Comparison of ENCODE assay signal across 8 cellular contexts in the genomic region with DNA sequence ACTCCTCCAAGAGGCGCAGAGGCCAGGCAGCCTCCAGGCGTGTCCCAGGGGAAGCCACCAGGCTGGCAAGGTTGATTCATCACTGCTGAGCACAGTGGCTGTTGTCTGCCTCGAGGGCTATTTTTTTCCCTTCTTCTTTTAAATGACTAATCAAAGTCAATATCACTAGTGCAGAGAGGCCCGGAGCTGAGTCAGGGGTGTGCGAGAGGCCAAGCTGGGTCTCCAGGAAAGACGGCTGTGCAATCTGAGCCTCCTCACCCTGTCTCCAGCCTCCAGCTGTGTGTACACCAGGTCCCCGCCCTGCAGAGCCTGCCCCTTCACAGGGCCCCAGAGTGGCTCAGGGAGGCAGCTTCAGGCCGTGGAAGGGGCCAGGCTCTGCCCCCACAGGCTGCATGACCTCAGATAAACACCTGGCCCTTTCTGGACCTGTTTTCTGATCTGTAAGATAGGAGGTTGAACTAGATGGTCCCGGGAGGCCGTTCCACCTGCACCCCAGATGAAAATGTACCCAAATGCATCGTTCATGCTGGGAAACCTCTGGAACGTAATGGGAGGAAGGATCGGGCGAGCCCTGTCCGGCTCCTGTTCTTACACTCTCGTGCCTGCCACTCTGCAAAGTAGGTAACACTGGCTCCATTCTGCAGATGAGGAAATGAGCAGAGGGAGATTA. TPM values are rescaled to one million over a fixed set of nuclear protein-coding genes. Genes with fewer than 3 reads are reported as not detected.
DNase-seq lines count a peak whose midpoint lies in the region; ATAC-seq and TF ChIP-seq lines count a peak whose summit lies in the region.

No MANE protein-coding gene starts in this region.

- H3K79me2 ChIP-seq in Karpas-422 (ENCODE audit: low read length) (no peaks in the 10 kb centered on the region), SK-N-SH (ENCODE audit: insufficient read depth) (peaks cover 84% of the 10 kb centered on the region)

- H3K4me3 ChIP-seq in Karpas-422 (ENCODE audit: low read length) (no peak overlapping the region), SK-N-SH (ENCODE audit: low read depth in 2 of 2, low read length in 1 of 2) (peak overlapping the region in 1 of 2 experiments; percentile 5; a peak in 1 of 4 replicates), epithelial cell of esophagus (ENCODE audit: low read length) (no peak overlapping the region)

- no peaks in the 10 kb centered on the region for H3K9me2 ChIP-seq in Karpas-422 (replicated peaks; ENCODE audit: insufficient read depth, low read length)
- H3K9me2 ChIP-seq in SK-N-SH, result no peaks in the 10 kb centered on the region

- H3K27me3 ChIP-seq in Karpas-422 (ENCODE audit: low read length) (no peaks in the 10 kb centered on the region), SK-N-SH (ENCODE audit: insufficient read depth) (no peaks in the 10 kb centered on the region)

- H3K4me2 ChIP-seq in Karpas-422 (ENCODE audit: low read depth, low read length, poor library complexity, severe bottlenecking) (peak overlapping the region; percentile 8), SK-N-SH (peak overlapping the region; percentile 99)

- WGBS in SK-N-SH (ENCODE audit: low lambda C conversion rate), result 40% methylated on average over 14 of the region's 16 CpGs

- no peak; a peak in 2 of 4 replicates for TF ChIP-seq EP300 in SK-N-SH (IDR thresholded peaks at IDR 0.05; ENCODE audit: borderline replicate concordance in 1 of 2, low read depth in 1 of 2, low read length in 1 of 2)

- H3K9me3 ChIP-seq in Karpas-422 (ENCODE audit: low read length) (no peaks in the 10 kb centered on the region), SK-N-SH (no peaks in the 10 kb centered on the region)

- POLR2A ChIA-PET in SK-N-SH (lab: Yijun Ruan, JAX), result no interaction called here

- H2AFZ ChIP-seq in Karpas-422 (ENCODE audit: low read length) (no peak overlapping the region), SK-N-SH (ENCODE audit: low read depth) (no peak overlapping the region)

- H3K36me3 ChIP-seq in Karpas-422 (ENCODE audit: insufficient read depth, low read length) (no peaks in the 10 kb centered on the region), SK-N-SH (replicated peaks in 1 of 2; ENCODE audit: control insufficient read depth in 1 of 2, insufficient read depth in 2 of 2, low read length in 1 of 2) (peaks cover 2 to 43% of the 10 kb centered on the region in 2 experiments)

- H3F3A ChIP-seq in SK-N-SH (replicated peaks; ENCODE audit: insufficient read depth), result peaks cover 45% of the 10 kb centered on the region

- TF ChIP-seq CTCF in SK-N-SH (IDR thresholded peaks at IDR 0.05) (no peak), epithelial cell of esophagus (IDR thresholded peaks at IDR 0.05; ENCODE audit: insufficient read depth, low read depth, low read length, missing control alignments) (peak; percentile 7)

- H3K4me1 ChIP-seq in Karpas-422 (ENCODE audit: low read length) (peaks cover 39% of the 10 kb centered on the region), SK-N-SH (ENCODE audit: control insufficient read depth in 1 of 2, insufficient read depth in 2 of 2, low read depth in 1 of 2, low read length in 1 of 2) (peaks cover 14 to 44% of the 10 kb centered on the region in 2 experiments; a peak in 3 of 4 replicates)

- TF ChIP-seq RAD21 in SK-N-SH (IDR thresholded peaks at IDR 0.05; ENCODE audit: low read length), result no peak

- ATAC-seq in GM21529 (IDR thresholded peaks at IDR 0.05; ENCODE audit: unreplicated experiment) (no peak), HG03095 (IDR thresholded peaks at IDR 0.05; ENCODE audit: unreplicated experiment) (no peak)

- CTCF ChIA-PET in SK-N-SH (lab: Yijun Ruan, JAX), result interaction anchor here (0.6 to 3.4 kb wide), 6 partner anchors 10 to 109 kb away, joined by 3 to 20 read pairs (median 6); no protein-coding TSS in a partner anchor

- peaks cover 37% of the 10 kb centered on the region for H4K20me1 ChIP-seq in Karpas-422 (ENCODE audit: insufficient read depth, low read depth, low read length)
- H4K20me1 ChIP-seq in SK-N-SH (ENCODE audit: insufficient read depth), result peaks cover 75% of the 10 kb centered on the region

- DNase-seq in DMS153 treated with DMSO at 0.1 percent for 48 hours (lab: John Stamatoyannopoulos, UW; ENCODE audit: unreplicated experiment) (peak; percentile 69), Karpas-422 (peak; percentile 80), SK-N-SH (no peak), epithelial cell of esophagus (ENCODE audit: low read depth) (peak; percentile 99), AML-193 (lab: John Stamatoyannopoulos, UW) (no peak)
- DNase-seq in stimulated activated CD4-positive, alpha-beta T cell treated with anti-CD3 and anti-CD28 coated beads, Interleukin-12 subunit alpha, Interleukin-12 subunit beta, amount 100 ng/mL, for 48 hours (ENCODE audit: low read depth in 2 of 3, low spot score in 1 of 3), result peak; percentile 61 to 79 (median 65)

- H3K27ac ChIP-seq in Karpas-422 (ENCODE audit: low read length) (no peak overlapping the region), SK-N-SH (ENCODE audit: low read depth in 2 of 2, low read length in 1 of 2) (peak overlapping the region in 1 of 2 experiments; percentile 88; a peak in 2 of 4 replicates)

- H3K9ac ChIP-seq in Karpas-422 (ENCODE audit: low read length) (no peak overlapping the region), SK-N-SH (peak overlapping the region; percentile 41; the same call in 1 of the 2 replicates)

TF ChIP-seq in SK-N-SH, 30 proteins besides CTCF, POLR2A, EP300 and RAD21 (continues in another document):
- TF ChIP-seq RCOR1 (IDR thresholded peaks at IDR 0.05; ENCODE audit: low read length) (no peak), USF1 (IDR thresholded peaks at IDR 0.05; ENCODE audit: borderline replicate concordance, low read depth) (no peak), EZH2phosphoT487 (IDR thresholded peaks at IDR 0.05; ENCODE audit: borderline replicate concordance, low read depth) (no peak), GATA2 (CRISPR knock-in tag; IDR thresholded peaks at IDR 0.05) (no peak), MAX (IDR thresholded peaks at IDR 0.05; ENCODE audit: low read depth) (peak; percentile 81), TAF1 (IDR thresholded peaks at IDR 0.05; ENCODE audit: borderline replicate concordance, low read depth, low read length) (no peak)
- TF ChIP-seq, protein P1, sequence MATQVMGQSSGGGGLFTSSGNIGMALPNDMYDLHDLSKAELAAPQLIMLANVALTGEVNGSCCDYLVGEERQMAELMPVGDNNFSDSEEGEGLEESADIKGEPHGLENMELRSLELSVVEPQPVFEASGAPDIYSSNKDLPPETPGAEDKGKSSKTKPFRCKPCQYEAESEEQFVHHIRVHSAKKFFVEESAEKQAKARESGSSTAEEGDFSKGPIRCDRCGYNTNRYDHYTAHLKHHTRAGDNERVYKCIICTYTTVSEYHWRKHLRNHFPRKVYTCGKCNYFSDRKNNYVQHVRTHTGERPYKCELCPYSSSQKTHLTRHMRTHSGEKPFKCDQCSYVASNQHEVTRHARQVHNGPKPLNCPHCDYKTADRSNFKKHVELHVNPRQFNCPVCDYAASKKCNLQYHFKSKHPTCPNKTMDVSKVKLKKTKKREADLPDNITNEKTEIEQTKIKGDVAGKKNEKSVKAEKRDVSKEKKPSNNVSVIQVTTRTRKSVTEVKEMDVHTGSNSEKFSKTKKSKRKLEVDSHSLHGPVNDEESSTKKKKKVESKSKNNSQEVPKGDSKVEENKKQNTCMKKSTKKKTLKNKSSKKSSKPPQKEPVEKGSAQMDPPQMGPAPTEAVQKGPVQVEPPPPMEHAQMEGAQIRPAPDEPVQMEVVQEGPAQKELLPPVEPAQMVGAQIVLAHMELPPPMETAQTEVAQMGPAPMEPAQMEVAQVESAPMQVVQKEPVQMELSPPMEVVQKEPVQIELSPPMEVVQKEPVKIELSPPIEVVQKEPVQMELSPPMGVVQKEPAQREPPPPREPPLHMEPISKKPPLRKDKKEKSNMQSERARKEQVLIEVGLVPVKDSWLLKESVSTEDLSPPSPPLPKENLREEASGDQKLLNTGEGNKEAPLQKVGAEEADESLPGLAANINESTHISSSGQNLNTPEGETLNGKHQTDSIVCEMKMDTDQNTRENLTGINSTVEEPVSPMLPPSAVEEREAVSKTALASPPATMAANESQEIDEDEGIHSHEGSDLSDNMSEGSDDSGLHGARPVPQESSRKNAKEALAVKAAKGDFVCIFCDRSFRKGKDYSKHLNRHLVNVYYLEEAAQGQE (IDR thresholded peaks at IDR 0.05; ENCODE audit: low read depth, low read length), result peak; percentile 45

RNA-seq across cellular contexts. Expression of gene STX1A, which starts 3.7 kb away (rescaled TPM):
- total RNA-seq in Karpas-422 (2014; rRNA removed; shearing (Covaris generic); ENCODE audit: low replicate concordance), result 3.7 and 5.5 TPM in 2 replicates
- 81.2 and 91.1 TPM in 2 replicates for polyA plus RNA-seq in SK-N-SH (2012; rRNA removed)
- polyA plus RNA-seq in SK-N-SH (2012; cell fraction: cytosol; rRNA removed), result 40.6 and 54.4 TPM in 2 replicates
- polyA plus RNA-seq in SK-N-SH (2012; cell fraction: nucleus; rRNA removed), result 330 and 340 TPM in 2 replicates

RNA-seq across cellular contexts. Expression of gene ABHD11, which starts 22.8 kb away (rescaled TPM):
- total RNA-seq in Karpas-422 (2014; rRNA removed; shearing (Covaris generic); ENCODE audit: low replicate concordance), result 14.3 and 18.3 TPM in 2 replicates
- 29.9 and 33.7 TPM in 2 replicates for polyA plus RNA-seq in SK-N-SH (2012; rRNA removed)
- polyA plus RNA-seq in SK-N-SH (2012; cell fraction: cytosol; rRNA removed), result 14.8 and 23.2 TPM in 2 replicates
- 32.1 and 34.9 TPM in 2 replicates for polyA plus RNA-seq in SK-N-SH (2012; cell fraction: nucleus; rRNA removed)

RNA-seq across cellular contexts. Expression of gene BUD23, which starts 32.4 kb away (rescaled TPM):
- 41.9 and 85.9 TPM in 2 replicates for total RNA-seq in Karpas-422 (2014; rRNA removed; shearing (Covaris generic); ENCODE audit: low replicate concordance)
- polyA plus RNA-seq in SK-N-SH (2012; rRNA removed), result 174 and 206 TPM in 2 replicates
- 167 and 190 TPM in 2 replicates for polyA plus RNA-seq in SK-N-SH (2012; cell fraction: cytosol; rRNA removed)
- polyA plus RNA-seq in SK-N-SH (2012; cell fraction: nucleus; rRNA removed), result 151 and 156 TPM in 2 replicates

RNA-seq across cellular contexts. Expression of gene DNAJC30, which starts 32.5 kb away (rescaled TPM):
- 1.3 and 6.1 TPM in 2 replicates for total RNA-seq in Karpas-422 (2014; rRNA removed; shearing (Covaris generic); ENCODE audit: low replicate concordance)
- 10.6 and 11.0 TPM in 2 replicates for polyA plus RNA-seq in SK-N-SH (2012; rRNA removed)
- 8.0 and 10.5 TPM in 2 replicates for polyA plus RNA-seq in SK-N-SH (2012; cell fraction: cytosol; rRNA removed)
- polyA plus RNA-seq in SK-N-SH (2012; cell fraction: nucleus; rRNA removed), result 7.5 and 8.0 TPM in 2 replicates

RNA-seq across cellular contexts. Expression of gene VPS37D, which starts 48.2 kb away (rescaled TPM):
- not detected in 2 replicates for total RNA-seq in Karpas-422 (2014; rRNA removed; shearing (Covaris generic); ENCODE audit: low replicate concordance)
- polyA plus RNA-seq in SK-N-SH (2012; rRNA removed), result 5.7 and 7.4 TPM in 2 replicates
- polyA plus RNA-seq in SK-N-SH (2012; cell fraction: cytosol; rRNA removed), result 3.7 and 5.9 TPM in 2 replicates
- polyA plus RNA-seq in SK-N-SH (2012; cell fraction: nucleus; rRNA removed), result 5.7 and 10.9 TPM in 2 replicates

Comparison
In these comparisons a context has a peak if more than half of its experiments do, and no peak if none do; other contexts are left out.
1. DNase-seq: peak in DMS153 treated with DMSO at 0.1 percent for 48 hours (single experiment), Karpas-422 (single experiment), epithelial cell of esophagus (single experiment) and stimulated activated CD4-positive, alpha-beta T cell treated with anti-CD3 and anti-CD28 coated beads, Interleukin-12 subunit alpha, Interleukin-12 subunit beta, amount 100 ng/mL, for 48 hours (3 of 3); none in SK-N-SH (single experiment) and AML-193 (0 of 2).